ENCODE assay signal across 15 cellular contexts in the genomic region with DNA sequence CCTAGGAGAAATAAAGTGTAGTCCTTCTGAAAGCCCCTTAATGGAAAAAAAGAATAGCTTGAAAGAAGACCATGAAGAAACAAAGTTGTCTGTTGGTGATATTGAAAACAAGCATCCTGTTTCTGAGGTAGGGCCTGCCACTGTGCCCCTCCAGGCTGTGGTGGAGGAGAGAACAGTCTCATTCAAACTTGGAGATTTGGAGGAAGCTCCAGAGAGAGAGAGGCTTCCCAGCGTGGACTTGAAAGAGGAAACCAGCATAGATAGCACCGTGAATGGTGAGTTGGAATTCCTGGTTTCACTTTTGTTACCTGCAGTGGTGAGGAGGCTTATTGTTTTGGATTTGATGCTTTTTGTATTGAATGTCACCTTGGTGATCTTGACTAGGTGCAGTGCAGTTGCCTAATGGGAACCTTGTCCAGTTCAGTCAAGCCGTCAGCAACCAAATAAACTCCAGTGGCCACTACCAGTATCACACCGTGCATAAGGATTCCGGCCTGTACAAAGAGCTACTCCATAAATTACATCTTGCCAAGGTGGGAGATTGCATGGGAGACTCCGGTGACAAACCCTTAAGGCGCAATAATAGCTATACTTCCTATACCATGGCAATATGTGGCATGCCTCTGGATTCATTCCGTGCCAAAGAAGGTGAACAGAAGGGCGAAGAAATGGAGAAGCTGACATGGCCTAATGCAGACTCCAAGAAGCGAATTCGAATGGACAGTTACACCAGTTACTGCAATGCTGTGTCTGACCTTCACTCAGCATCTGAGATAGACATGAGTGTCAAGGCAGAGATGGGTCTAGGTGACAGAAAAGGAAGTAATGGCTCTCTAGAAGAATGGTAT. TPM values are rescaled to one million over a fixed set of nuclear protein-coding genes. Genes with fewer than 3 reads are reported as not detected.
A peak's percentile ranks its signal among the peaks of the same experiment; 100 is the strongest.
DNase-seq lines count a peak whose midpoint lies in the region; ATAC-seq and TF ChIP-seq lines count a peak whose summit lies in the region.
"Had no signal": no experiment of that assay in that cellular context is flagged by ENCODE, and none has a peak within 500 bp of the region (broad histone marks: within the 10 kb centered on the region; RNA-seq: fewer than 3 reads in every experiment).

No MANE protein-coding gene starts in this region.

- no peaks in the 10 kb centered on the region for H3K27me3 Mint-ChIP-seq in activated T-cell treated with anti-CD3 and anti-CD28 coated beads, Interleukin-2, amount 50 U/mL, for 24 hours
- H3K27me3 Mint-ChIP-seq: B cell; dendritic cell treated with granulocyte-macrophage colony-stimulating factor and Interleukin-4, amounts not matched to agents 40 ng/mL and 50 ng/mL, for 4 days; IgD-negative memory B cell; stimulated activated naive CD8-positive, alpha-beta T cell treated with anti-CD3 and anti-CD28 coated beads, Interleukin-15, Interleukin-2, amounts not matched to agents 100 ng/mL and 50 ng/mL, for 24 hours had no signal

- H3K36me3 ChIP-seq in osteoblast (ENCODE audit: insufficient read depth, low read length), result peaks cover 97% of the 10 kb centered on the region

- H3K4me1 ChIP-seq in osteoblast (ENCODE audit: insufficient read depth, low read length), result peaks cover 9% of the 10 kb centered on the region

- peak overlapping the region; percentile 65 for H3K27ac Mint-ChIP-seq in activated T-cell treated with anti-CD3 and anti-CD28 coated beads, Interleukin-2, amount 50 U/mL, for 24 hours
- H3K27ac Mint-ChIP-seq: B cell; dendritic cell treated with granulocyte-macrophage colony-stimulating factor and Interleukin-4, amounts not matched to agents 40 ng/mL and 50 ng/mL, for 4 days; IgD-negative memory B cell had no signal

- H3K4me3 Mint-ChIP-seq in activated T-cell treated with anti-CD3 and anti-CD28 coated beads, Interleukin-2, amount 50 U/mL, for 24 hours, result no peak overlapping the region
- H3K4me3 Mint-ChIP-seq: B cell; dendritic cell treated with granulocyte-macrophage colony-stimulating factor and Interleukin-4, amounts not matched to agents 40 ng/mL and 50 ng/mL, for 4 days; stimulated activated naive CD8-positive, alpha-beta T cell treated with anti-CD3 and anti-CD28 coated beads, Interleukin-15, Interleukin-2, amounts not matched to agents 100 ng/mL and 50 ng/mL, for 24 hours had no signal

- peaks cover 39% of the 10 kb centered on the region for H4K20me1 ChIP-seq in osteoblast (ENCODE audit: insufficient read depth, low read length)

- peaks cover 61% of the 10 kb centered on the region for H3K4me1 Mint-ChIP-seq in activated T-cell treated with anti-CD3 and anti-CD28 coated beads, Interleukin-2, amount 50 U/mL, for 24 hours (ENCODE audit: low read depth)
- H3K4me1 Mint-ChIP-seq: B cell had no signal

- peaks cover 24% of the 10 kb centered on the region for H3K79me2 ChIP-seq in osteoblast (ENCODE audit: insufficient read depth, low read length)

- H2AFZ ChIP-seq in osteoblast (ENCODE audit: low read length), result no peak overlapping the region

- peak overlapping the region; percentile 1 for H3K4me2 ChIP-seq in osteoblast (ENCODE audit: insufficient read depth, low read length)

- no peaks in the 10 kb centered on the region for H3K9me3 ChIP-seq in osteoblast (ENCODE audit: low read depth, low read length)

- ATAC-seq in GM21360 (IDR thresholded peaks at IDR 0.05; ENCODE audit: unreplicated experiment), result no peak
- ATAC-seq: activated CD4-positive, CD25-positive, alpha-beta regulatory T cell treated with anti-CD3 and anti-CD28 coated beads, Interleukin-2, amount 50 U/mL, for 24 hours had no signal

- no peaks in the 10 kb centered on the region for H3K9me3 Mint-ChIP-seq in activated T-cell treated with anti-CD3 and anti-CD28 coated beads, Interleukin-2, amount 50 U/mL, for 24 hours
- H3K9me3 Mint-ChIP-seq: dendritic cell treated with granulocyte-macrophage colony-stimulating factor and Interleukin-4, amounts not matched to agents 40 ng/mL and 50 ng/mL, for 4 days; IgD-negative memory B cell; stimulated activated naive CD8-positive, alpha-beta T cell treated with anti-CD3 and anti-CD28 coated beads, Interleukin-15, Interleukin-2, amounts not matched to agents 100 ng/mL and 50 ng/mL, for 24 hours had no signal

- peak overlapping the region; percentile 5 for H3K27ac ChIP-seq in osteoblast (ENCODE audit: low read depth, low read length)

- H3K36me3 Mint-ChIP-seq in activated T-cell treated with anti-CD3 and anti-CD28 coated beads, Interleukin-2, amount 50 U/mL, for 24 hours (ENCODE audit: low read depth), result peaks cover 96% of the 10 kb centered on the region

- TF ChIP-seq CTCF in choroid plexus epithelial cell (conservative IDR thresholded peaks at IDR 0.05; ENCODE audit: low read depth, low read length), result peak; percentile 25
- TF ChIP-seq CTCF in osteoblast (IDR thresholded peaks at IDR 0.05; ENCODE audit: extremely low read depth, low read depth, low read length), result peak; percentile 16

- H3K27me3 ChIP-seq in osteoblast (ENCODE audit: insufficient read depth, low read length), result no peaks in the 10 kb centered on the region

- H3K4me3 ChIP-seq in choroid plexus epithelial cell (ENCODE audit: low read depth, low read length) (no peak overlapping the region), osteoblast (ENCODE audit: insufficient read depth, low read length) (no peak overlapping the region)

- no peak for DNase-seq in activated T-cell treated with anti-CD3 and anti-CD28 coated beads, Interleukin-2, amount 50 U/mL, for 24 hours
- DNase-seq in activated T-cell treated with anti-CD3 and anti-CD28 coated beads, Interleukin-2, amount 50 U/mL, for 1 hour, result no peak
- DNase-seq in choroid plexus epithelial cell (ENCODE audit: low read depth) (peak; percentile 42), osteoblast (ENCODE audit: insufficient read length, low spot score, missing footprints) (no peak), mucosa of gallbladder (ENCODE audit: low spot score) (no peak)
- DNase-seq in stimulated activated CD4-positive, alpha-beta T cell treated with anti-CD3 and anti-CD28 coated beads, Interleukin-2, amount 100 ng/mL, for 24 hours, result no peak
- DNase-seq: NCI-H146, NCI-H774 had no signal

TF ChIP-seq in PFSK-1, 5 proteins besides CTCF, POLR2A, EP300 and RAD21:
- TF ChIP-seq TAF1 (IDR thresholded peaks at IDR 0.05; ENCODE audit: borderline replicate concordance, insufficient read depth, low read length) (no peak), POLR2AphosphoS5 (IDR thresholded peaks at IDR 0.05; ENCODE audit: low read depth, low read length) (peak; percentile 53)

RNA-seq across cellular contexts. Expression of a gene that starts 13.3 kb away (rescaled TPM):
- 91.4 TPM for polyA plus RNA-seq in PFSK-1 (2012; ENCODE audit: insufficient read length, low read depth)
- total RNA-seq in osteoblast, result 96.3 and 131 TPM in 2 replicates
- total RNA-seq in mucosa of gallbladder, result 30.8 TPM
